ENCODE assay signal across 8 cellular contexts in genomic region chr1:161119379-161120061, GRCh38. TPM values are rescaled to one million over a fixed set of nuclear protein-coding genes. Genes with fewer than 3 reads are reported as not detected.
DNase-seq lines count a peak whose midpoint lies in the region; ATAC-seq and TF ChIP-seq lines count a peak whose summit lies in the region.

No MANE protein-coding gene starts in this region.

- no peaks in the 10 kb centered on the region for H3K9me3 ChIP-seq in WERI-Rb-1 (ENCODE audit: severe bottlenecking)

- peaks cover 15% of the 10 kb centered on the region for H3K79me1 ChIP-seq in mesendoderm (ENCODE audit: low read length)

- peak; percentile 65 for ATAC-seq in GM18868 (IDR thresholded peaks at IDR 0.05; ENCODE audit: unreplicated experiment)
- ATAC-seq in stimulated activated naive CD8-positive, alpha-beta T cell treated with anti-CD3 and anti-CD28 coated beads, Interleukin-15, Interleukin-2, amounts not matched to agents 100 U/mL and 50 U/mL, for 24 hours: peak; percentile 67

- H3K56ac ChIP-seq in mesendoderm (ENCODE audit: low read length): peak overlapping the region; percentile 94

- TF ChIP-seq CTCF in WERI-Rb-1 (IDR thresholded peaks at IDR 0.05; ENCODE audit: low read depth, low read length) (peak; percentile 51), coronary artery (IDR thresholded peaks at IDR 0.05) (peak; percentile 19)

- no peak overlapping the region for H2BK120ac ChIP-seq in mesendoderm (ENCODE audit: low read depth, low read length)

- WGBS in mesendoderm (ENCODE audit: extremely low coverage, insufficient coverage, low lambda C conversion rate): no CpG with 5 or more reads among the region's 4 CpGs

- peaks cover 9% of the 10 kb centered on the region for H3K4me1 ChIP-seq in mesendoderm (ENCODE audit: control insufficient read depth, low read depth, low read length)

- H3K23ac ChIP-seq in mesendoderm (ENCODE audit: low read length): no peak overlapping the region

- H3K27ac ChIP-seq in WERI-Rb-1 (no peak overlapping the region; the same call in 1 of the 2 replicates), coronary artery (peak overlapping the region; percentile 81 to 96), mesendoderm (ENCODE audit: low read depth, low read length) (no peak overlapping the region)

- DNase-seq in 8988T (peak; percentile 46), WERI-Rb-1 (peak; percentile 41), coronary artery (ENCODE audit: low spot score) (no peak), mesendoderm (peak; percentile 97), SHP77 treated with DMSO at 0.1 percent for 48 hours (lab: John Stamatoyannopoulos, UW) (no peak)
- peak; percentile 58 for DNase-seq in Jurkat, Clone E6-1 (ENCODE audit: low read depth, low spot score)
- peak; percentile 59 for DNase-seq in stimulated activated naive CD8-positive, alpha-beta T cell treated with anti-CD3 and anti-CD28 coated beads, Interleukin-15, Interleukin-2, amounts not matched to agents 100 U/mL and 50 U/mL, for 24 hours

- no peak overlapping the region for H3K4ac ChIP-seq in mesendoderm (ENCODE audit: low read depth, low read length)

- H3K4me3 ChIP-seq in Jurkat, Clone E6-1 (ENCODE audit: low read length): no peak overlapping the region
- H3K4me3 ChIP-seq in WERI-Rb-1 (ENCODE audit: low read depth, low read length) (no peak overlapping the region), coronary artery (peak overlapping the region; percentile 94), mesendoderm (ENCODE audit: low read length) (no peak overlapping the region)

- peaks cover 33% of the 10 kb centered on the region for H3K79me2 ChIP-seq in mesendoderm (ENCODE audit: control insufficient read depth, insufficient read depth, low read length)

- H3K4me2 ChIP-seq in mesendoderm (ENCODE audit: low read length): no peak overlapping the region

- H3K27me3 ChIP-seq in WERI-Rb-1 (ENCODE audit: insufficient read depth, low read depth, severe bottlenecking): no peaks in the 10 kb centered on the region
- H3K27me3 ChIP-seq in mesendoderm (ENCODE audit: insufficient read depth, low read length, poor library complexity): no peaks in the 10 kb centered on the region

- no peak overlapping the region for H4K5ac ChIP-seq in mesendoderm (ENCODE audit: low read length)

- no peak overlapping the region for H4K8ac ChIP-seq in mesendoderm (ENCODE audit: low read depth, low read length)

- H2BK15ac ChIP-seq in mesendoderm (replicated peaks; ENCODE audit: low read depth): no peak overlapping the region

- peak overlapping the region; percentile 88 for H3K9ac ChIP-seq in mesendoderm (ENCODE audit: low read length)

- no peak overlapping the region for H2AK5ac ChIP-seq in mesendoderm (ENCODE audit: low read length)

- H2BK5ac ChIP-seq in mesendoderm (ENCODE audit: low read length): no peak overlapping the region

- H3K36me3 ChIP-seq in WERI-Rb-1 (peaks cover 77% of the 10 kb centered on the region), mesendoderm (ENCODE audit: control insufficient read depth, insufficient read depth, low read length) (peaks cover 22% of the 10 kb centered on the region)

- H3K18ac ChIP-seq in mesendoderm (ENCODE audit: low read length): no peak overlapping the region

RNA-seq across cellular contexts. Expression of gene NIT1, which starts 1.6 kb away (rescaled TPM):
- polyA plus RNA-seq in Jurkat, Clone E6-1 (2012; ENCODE audit: insufficient read depth, insufficient read length): 65.0 TPM
- polyA plus RNA-seq in mesendoderm (2013, experiment 1 of 2): 26.3 TPM
- 27.9 TPM for polyA plus RNA-seq in mesendoderm (2013, experiment 2 of 2)

RNA-seq across cellular contexts. Expression of gene PFDN2, which starts 1.7 kb away (rescaled TPM):
- polyA plus RNA-seq in Jurkat, Clone E6-1 (2012; ENCODE audit: insufficient read depth, insufficient read length): 319 TPM
- 308 TPM for polyA plus RNA-seq in mesendoderm (2013, experiment 1 of 2)
- polyA plus RNA-seq in mesendoderm (2013, experiment 2 of 2): 280 TPM

RNA-seq across cellular contexts. Expression of gene DEDD, which starts 12.9 kb away (rescaled TPM):
- polyA plus RNA-seq in Jurkat, Clone E6-1 (2012; ENCODE audit: insufficient read depth, insufficient read length): 57.1 TPM
- polyA plus RNA-seq in mesendoderm (2013, experiment 1 of 2): 30.9 TPM
- polyA plus RNA-seq in mesendoderm (2013, experiment 2 of 2): 31.2 TPM

RNA-seq across cellular contexts. Expression of gene KLHDC9, which starts 21.4 kb away (rescaled TPM):
- not detected for polyA plus RNA-seq in Jurkat, Clone E6-1 (2012; ENCODE audit: insufficient read depth, insufficient read length)
- polyA plus RNA-seq in mesendoderm (2013, experiment 1 of 2): 3.8 TPM
- 3.7 TPM for polyA plus RNA-seq in mesendoderm (2013, experiment 2 of 2)

RNA-seq across cellular contexts. Expression of gene NECTIN4, which starts 30.2 kb away (rescaled TPM):
- not detected for polyA plus RNA-seq in Jurkat, Clone E6-1 (2012; ENCODE audit: insufficient read depth, insufficient read length)
- polyA plus RNA-seq in mesendoderm (2013, experiment 1 of 2): 0.24 TPM
- polyA plus RNA-seq in mesendoderm (2013, experiment 2 of 2): 0.22 TPM

Comparison
In these comparisons a context has a peak if more than half of its experiments do, and no peak if none do; other contexts are left out.
1. DNase-seq: peak in 8988T (single experiment), Jurkat, Clone E6-1 (single experiment), WERI-Rb-1 (single experiment), mesendoderm (single experiment) and stimulated activated naive CD8-positive, alpha-beta T cell treated with anti-CD3 and anti-CD28 coated beads, Interleukin-15, Interleukin-2, amounts not matched to agents 100 U/mL and 50 U/mL, for 24 hours (single experiment); none in coronary artery (single experiment) and SHP77 treated with DMSO at 0.1 percent for 48 hours (single experiment).
2. H3K27ac ChIP-seq: peak in coronary artery (2 of 2); none in WERI-Rb-1 (single experiment) and mesendoderm (single experiment).